Comparison of ENCODE assay signal across 1 cellular context in the genomic region with DNA sequence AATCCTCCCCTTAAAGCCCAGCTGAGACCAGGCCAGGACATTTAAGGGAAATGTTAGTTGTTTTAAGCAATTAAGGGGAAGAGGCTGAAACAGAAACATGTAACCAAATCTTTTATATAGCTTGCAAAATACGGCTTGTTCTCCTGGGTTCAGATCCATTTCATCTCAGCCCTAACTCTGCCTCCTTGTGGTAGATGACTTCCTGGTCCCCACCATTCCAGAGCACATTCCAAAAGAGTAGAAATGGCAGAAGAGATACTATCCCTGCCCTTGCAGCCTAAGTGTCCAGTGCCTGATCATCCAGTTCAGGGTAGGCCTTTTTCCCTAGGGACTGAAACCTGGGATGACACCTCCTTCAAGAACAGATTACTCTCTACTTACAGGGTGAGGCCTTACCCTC.
TF ChIP-seq lines count a peak whose summit lies in the region.

No MANE protein-coding gene starts in this region.

TF ChIP-seq in K562, 482 proteins besides CTCF, POLR2A, EP300 and RAD21 (continued from another document):
- TF ChIP-seq, protein P1, sequence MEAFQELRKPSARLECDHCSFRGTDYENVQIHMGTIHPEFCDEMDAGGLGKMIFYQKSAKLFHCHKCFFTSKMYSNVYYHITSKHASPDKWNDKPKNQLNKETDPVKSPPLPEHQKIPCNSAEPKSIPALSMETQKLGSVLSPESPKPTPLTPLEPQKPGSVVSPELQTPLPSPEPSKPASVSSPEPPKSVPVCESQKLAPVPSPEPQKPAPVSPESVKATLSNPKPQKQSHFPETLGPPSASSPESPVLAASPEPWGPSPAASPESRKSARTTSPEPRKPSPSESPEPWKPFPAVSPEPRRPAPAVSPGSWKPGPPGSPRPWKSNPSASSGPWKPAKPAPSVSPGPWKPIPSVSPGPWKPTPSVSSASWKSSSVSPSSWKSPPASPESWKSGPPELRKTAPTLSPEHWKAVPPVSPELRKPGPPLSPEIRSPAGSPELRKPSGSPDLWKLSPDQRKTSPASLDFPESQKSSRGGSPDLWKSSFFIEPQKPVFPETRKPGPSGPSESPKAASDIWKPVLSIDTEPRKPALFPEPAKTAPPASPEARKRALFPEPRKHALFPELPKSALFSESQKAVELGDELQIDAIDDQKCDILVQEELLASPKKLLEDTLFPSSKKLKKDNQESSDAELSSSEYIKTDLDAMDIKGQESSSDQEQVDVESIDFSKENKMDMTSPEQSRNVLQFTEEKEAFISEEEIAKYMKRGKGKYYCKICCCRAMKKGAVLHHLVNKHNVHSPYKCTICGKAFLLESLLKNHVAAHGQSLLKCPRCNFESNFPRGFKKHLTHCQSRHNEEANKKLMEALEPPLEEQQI (IDR thresholded peaks at IDR 0.05) = no peak
- no peak for TF ChIP-seq PRMT5 (CRISPR knock-in tag; IDR thresholded peaks at IDR 0.05)
- TF ChIP-seq ZNF146 (CRISPR knock-in tag; IDR thresholded peaks at IDR 0.05; ENCODE audit: unreplicated experiment) = no peak
- no peak for TF ChIP-seq ZNF232 (CRISPR knock-in tag; IDR thresholded peaks at IDR 0.05)
TF ChIP-seq in K562: peak in this region for 0.
